In the genomic region with DNA sequence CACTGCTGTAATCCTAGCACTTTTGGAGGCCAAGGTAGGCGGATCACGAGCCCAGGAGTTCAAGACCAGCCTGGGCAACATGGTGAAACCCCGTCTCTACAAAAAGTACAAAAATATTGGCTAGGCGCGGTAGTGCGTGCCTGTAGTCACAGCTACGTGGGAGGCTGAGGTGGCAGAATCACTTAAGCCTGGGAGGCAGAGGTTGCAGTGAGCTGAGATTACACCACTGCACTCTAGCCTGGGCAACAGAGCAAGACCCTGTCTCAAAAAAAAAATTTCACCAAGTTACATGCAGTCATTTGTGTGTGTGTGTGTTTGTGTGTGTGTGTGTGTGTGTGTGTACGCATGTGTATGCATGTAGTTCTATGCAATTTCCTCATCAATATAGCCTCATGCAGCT, we compare ENCODE assay signal across 1 cellular context.
TF ChIP-seq lines count a peak whose summit lies in the region.

No MANE protein-coding gene starts in this region.

TF ChIP-seq in HEK293, 187 proteins besides CTCF, POLR2A, EP300 and RAD21 (continued from another document):
- TF ChIP-seq, protein P1, sequence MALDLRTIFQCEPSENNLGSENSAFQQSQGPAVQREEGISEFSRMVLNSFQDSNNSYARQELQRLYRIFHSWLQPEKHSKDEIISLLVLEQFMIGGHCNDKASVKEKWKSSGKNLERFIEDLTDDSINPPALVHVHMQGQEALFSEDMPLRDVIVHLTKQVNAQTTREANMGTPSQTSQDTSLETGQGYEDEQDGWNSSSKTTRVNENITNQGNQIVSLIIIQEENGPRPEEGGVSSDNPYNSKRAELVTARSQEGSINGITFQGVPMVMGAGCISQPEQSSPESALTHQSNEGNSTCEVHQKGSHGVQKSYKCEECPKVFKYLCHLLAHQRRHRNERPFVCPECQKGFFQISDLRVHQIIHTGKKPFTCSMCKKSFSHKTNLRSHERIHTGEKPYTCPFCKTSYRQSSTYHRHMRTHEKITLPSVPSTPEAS (tag by site-specific recombination; IDR thresholded peaks at IDR 0.05), result 0 out of 2 replicates have a peak, but pooled peaks have one; percentile 41
